ENCODE assay signal across 26 cellular contexts in genomic region chr4:29066856-29067255, GRCh38.
DNase-seq lines count a peak whose midpoint lies in the region; ATAC-seq, FAIRE-seq and TF ChIP-seq lines count a peak whose summit lies in the region.
"Had no signal": no experiment of that assay in that cellular context is flagged by ENCODE, and none has a peak within 500 bp of the region (broad histone marks: within the 10 kb centered on the region; RNA-seq: fewer than 3 reads in every experiment).

No MANE protein-coding gene starts in this region.

- no peak overlapping the region for H4K5ac ChIP-seq in IMR-90 (ENCODE audit: low read depth, low read length)

- H4K20me1 ChIP-seq in IMR-90 (ENCODE audit: insufficient read depth, low read length) = no peaks in the 10 kb centered on the region
- no peaks in the 10 kb centered on the region for H4K20me1 ChIP-seq in astrocyte (ENCODE audit: insufficient read depth, low read length)
- H4K20me1 ChIP-seq: BLaER1 treated with 17β-estradiol and CSF1 and Interleukin-3, amounts not matched to agents 10 nM and 100 nM had no signal

- H2AFZ ChIP-seq in IMR-90 (replicated peaks; ENCODE audit: low read length, poor library complexity) = no peak overlapping the region
- H2AFZ ChIP-seq in astrocyte (ENCODE audit: low read depth, low read length) = no peak overlapping the region
- H2AFZ ChIP-seq in trophoblast cell (ENCODE audit: insufficient read depth, low read length, poor library complexity) = no peak overlapping the region

- no peak overlapping the region for H3K4me3 ChIP-seq in IMR-90 (ENCODE audit: insufficient read depth, low read depth, low read length)
- H3K4me3 ChIP-seq in astrocyte (ENCODE audit: insufficient read depth, low read depth, low read length) = no peak overlapping the region
- H3K4me3 ChIP-seq in trophoblast cell (ENCODE audit: low read depth, low read length) = no peak overlapping the region
- H3K4me3 ChIP-seq in right atrium auricular region = no peak overlapping the region
- H3K4me3 ChIP-seq: A549; BLaER1 treated with 17β-estradiol and CSF1 and Interleukin-3, amounts not matched to agents 10 nM and 100 nM; HAP-1 had no signal

- no peak overlapping the region for H2AK5ac ChIP-seq in IMR-90 (ENCODE audit: low read depth, low read length)
- no peak overlapping the region for H2AK5ac ChIP-seq in trophoblast cell (ENCODE audit: low read length)

- H3K4me1 ChIP-seq in IMR-90 (ENCODE audit: control insufficient read depth, insufficient read depth, low read length) = no peaks in the 10 kb centered on the region
- no peaks in the 10 kb centered on the region for H3K4me1 ChIP-seq in astrocyte (ENCODE audit: insufficient read depth, low read length)
- H3K4me1 ChIP-seq in trophoblast cell (ENCODE audit: control insufficient read depth in 1 of 2, insufficient read depth in 2 of 2, low read length in 2 of 2) = no peaks in the 10 kb centered on the region
- H3K4me1 ChIP-seq in right atrium auricular region = no peaks in the 10 kb centered on the region
- H3K4me1 ChIP-seq: A549; BE2C; BLaER1 treated with 17β-estradiol and CSF1 and Interleukin-3, amounts not matched to agents 10 nM and 100 nM; HAP-1 had no signal

- H3K23ac ChIP-seq in IMR-90 (ENCODE audit: low read depth, low read length) = no peak overlapping the region
- no peak overlapping the region for H3K23ac ChIP-seq in trophoblast cell (ENCODE audit: low read length)

- H3K9me3 ChIP-seq in IMR-90 (ENCODE audit: control insufficient read depth, insufficient read depth, low read length) = no peaks in the 10 kb centered on the region
- H3K9me3 ChIP-seq in astrocyte (ENCODE audit: insufficient read depth, low read depth, low read length) = no peaks in the 10 kb centered on the region
- H3K9me3 ChIP-seq in trophoblast cell (ENCODE audit: insufficient read depth, low read depth, low read length) = no peaks in the 10 kb centered on the region
- H3K9me3 ChIP-seq in right atrium auricular region = peaks cover 0 to 17% of the 10 kb centered on the region in 2 donors
- no peaks in the 10 kb centered on the region for H3K9me3 ChIP-seq in T-helper 17 cell (ENCODE audit: control insufficient read depth, low read length, poor library complexity, severe bottlenecking)
- H3K9me3 ChIP-seq: A549, BE2C, HAP-1 had no signal

- H4K12ac ChIP-seq in trophoblast cell (ENCODE audit: low read depth, low read length) = no peak overlapping the region

- in situ Hi-C loops in IMR-90 (cut with MboI; ENCODE audit: low sequenced_read_pairs) = no loop called here

- H3K4me2 ChIP-seq in IMR-90 (ENCODE audit: low read depth, low read length) = no peak overlapping the region
- no peak overlapping the region for H3K4me2 ChIP-seq in astrocyte (ENCODE audit: low read length)
- H3K4me2 ChIP-seq in trophoblast cell (ENCODE audit: low read length) = no peak overlapping the region
- H3K4me2 ChIP-seq: A549; BLaER1 treated with 17β-estradiol and CSF1 and Interleukin-3, amounts not matched to agents 10 nM and 100 nM had no signal

- H3K27ac ChIP-seq in IMR-90 (ENCODE audit: insufficient read depth, low read length) = no peak overlapping the region
- H3K27ac ChIP-seq in astrocyte (ENCODE audit: low read depth, low read length) = no peak overlapping the region
- H3K27ac ChIP-seq in trophoblast cell (ENCODE audit: low read depth, low read length) = no peak overlapping the region
- H3K27ac ChIP-seq in right atrium auricular region = no peak overlapping the region
- H3K27ac ChIP-seq: A549; BLaER1 treated with 17β-estradiol and CSF1 and Interleukin-3, amounts not matched to agents 10 nM and 100 nM had no signal

- H3K36me3 ChIP-seq in IMR-90 (ENCODE audit: control insufficient read depth, insufficient read depth, low read length) (no peaks in the 10 kb centered on the region), astrocyte (ENCODE audit: insufficient read depth, low read length) (no peaks in the 10 kb centered on the region), trophoblast cell (ENCODE audit: control insufficient read depth in 1 of 2, insufficient read depth in 2 of 2, low read length in 2 of 2) (no peaks in the 10 kb centered on the region), right atrium auricular region (no peaks in the 10 kb centered on the region)
- H3K36me3 ChIP-seq: BE2C; BLaER1 treated with 17β-estradiol and CSF1 and Interleukin-3, amounts not matched to agents 10 nM and 100 nM; HAP-1 had no signal

- H3K9me1 ChIP-seq in IMR-90 (ENCODE audit: insufficient read depth, low read length) = no peaks in the 10 kb centered on the region

- no peaks in the 10 kb centered on the region for H3K79me2 ChIP-seq in astrocyte (ENCODE audit: insufficient read depth, low read length)
- no peaks in the 10 kb centered on the region for H3K79me2 ChIP-seq in trophoblast cell (ENCODE audit: control insufficient read depth, insufficient read depth, low read length, poor library complexity)

- DNase-seq in EL (peak; percentile 33), IMR-90 (peak; percentile 34), astrocyte (ENCODE audit: low read depth) (peak; percentile 11), trophoblast cell (peak; percentile 29 to 67), right atrium auricular region (ENCODE audit: low spot score) (no peak), T-helper 17 cell (no peak), DMS114 treated with DMSO at 0.1 percent for 48 hours (lab: John Stamatoyannopoulos, UW; ENCODE audit: unreplicated experiment) (no peak)
- DNase-seq: 8988T; ACHN; AML-193; BE2C; CD4-positive, alpha-beta T cell; CD8-positive, alpha-beta memory T cell; DMS 273 treated with DMSO at 0.1 percent for 48 hours; DMS53; DMS79 treated with DMSO at 0.1 percent for 48 hours; GF-D8; GOT3 had no signal

- no peak overlapping the region for H4K8ac ChIP-seq in IMR-90 (ENCODE audit: low read depth in 2 of 2, low read length in 2 of 2)
- H4K8ac ChIP-seq in trophoblast cell (ENCODE audit: low read depth, low read length) = no peak overlapping the region

- H3K9me3 Mint-ChIP-seq in astrocyte (ENCODE audit: unreplicated experiment) = peaks cover 3% of the 10 kb centered on the region

- no peak overlapping the region for H3K56ac ChIP-seq in IMR-90 (ENCODE audit: extremely low read depth, insufficient read depth, low read length)

- TF ChIP-seq CTCF in IMR-90 (conservative IDR thresholded peaks at IDR 0.05; ENCODE audit: low read depth, low read length) (no peak), astrocyte (IDR thresholded peaks at IDR 0.05; ENCODE audit: insufficient read depth, low read depth, low read length) (no peak), right atrium auricular region (IDR thresholded peaks at IDR 0.05) (no peak)

- no peak for FAIRE-seq in astrocyte (lab: Jason Lieb, UNC)
- FAIRE-seq: A549, D721Med, GM12891, GM18507, H54 had no signal

- H2BK15ac ChIP-seq in IMR-90 (ENCODE audit: low read depth, low read length) = no peak overlapping the region

- H3K27ac Mint-ChIP-seq in astrocyte (ENCODE audit: unreplicated experiment) = no peak overlapping the region
- no peak overlapping the region for H3K27ac Mint-ChIP-seq in T-helper 17 cell
- H3K27ac Mint-ChIP-seq: CD14-positive monocyte; CD4-positive, alpha-beta T cell; CD8-positive, alpha-beta memory T cell had no signal

- no peak overlapping the region for H4K91ac ChIP-seq in IMR-90 (ENCODE audit: insufficient read depth, low read depth, low read length)
- no peak overlapping the region for H4K91ac ChIP-seq in trophoblast cell (ENCODE audit: low read depth, low read length)

- H2BK120ac ChIP-seq in IMR-90 (ENCODE audit: low read depth, low read length) (no peak overlapping the region), trophoblast cell (ENCODE audit: insufficient read depth, low read length, poor library complexity) (no peak overlapping the region)

- H3K9ac ChIP-seq in IMR-90 (ENCODE audit: low read depth, low read length) (no peak overlapping the region), astrocyte (ENCODE audit: low read length) (no peak overlapping the region), trophoblast cell (ENCODE audit: low read length) (no peak overlapping the region)
- H3K9ac ChIP-seq: BLaER1 treated with 17β-estradiol and CSF1 and Interleukin-3, amounts not matched to agents 10 nM and 100 nM had no signal

- H3K4me1 Mint-ChIP-seq in astrocyte (ENCODE audit: low read depth, unreplicated experiment) (no peaks in the 10 kb centered on the region), T-helper 17 cell (no peaks in the 10 kb centered on the region)
- H3K4me1 Mint-ChIP-seq: CD14-positive monocyte; CD8-positive, alpha-beta memory T cell had no signal

- H3K4ac ChIP-seq in IMR-90 (ENCODE audit: low read depth, low read length) = no peak overlapping the region
- no peak overlapping the region for H3K4ac ChIP-seq in trophoblast cell (ENCODE audit: low read depth, low read length)

- ATAC-seq in IMR-90 (ENCODE audit: low read depth) = no peak
- ATAC-seq in T-helper 17 cell = no peak
- ATAC-seq: A549 had no signal

- dilution Hi-C loops in IMR-90 (cut with HindIII; ENCODE audit: low sequenced_read_pairs, unreplicated experiment) = no loop called here

- intact Hi-C loops in IMR-90 (cut with micrococcal nuclease) = no loop called here

- no TSS peak for BruUV-seq in IMR-90 (replicated peaks; lab: Mats Ljungman, UMichigan)

- H3K27me3 ChIP-seq in IMR-90 (ENCODE audit: control insufficient read depth, insufficient read depth, low read length) = no peaks in the 10 kb centered on the region
- H3K27me3 ChIP-seq in astrocyte (ENCODE audit: insufficient read depth, low read length) = no peaks in the 10 kb centered on the region
- no peaks in the 10 kb centered on the region for H3K27me3 ChIP-seq in trophoblast cell (ENCODE audit: insufficient read depth, low read length)
- no peaks in the 10 kb centered on the region for H3K27me3 ChIP-seq in right atrium auricular region
- H3K27me3 ChIP-seq: BE2C; BLaER1 treated with 17β-estradiol and CSF1 and Interleukin-3, amounts not matched to agents 10 nM and 100 nM had no signal

- no peak for TF ChIP-seq POLR2A in IMR-90 (IDR thresholded peaks at IDR 0.05; ENCODE audit: low read depth, low read length)

- no peak overlapping the region for H2BK12ac ChIP-seq in trophoblast cell (ENCODE audit: low read length)

- CTCF ChIA-PET in IMR-90 (lab: Yijun Ruan, JAX) = no interaction called here

- H3K18ac ChIP-seq in IMR-90 (ENCODE audit: low read depth, low read length) (no peak overlapping the region), trophoblast cell (ENCODE audit: low read length) (no peak overlapping the region)

- H3K27me3 Mint-ChIP-seq in astrocyte (ENCODE audit: low read depth, unreplicated experiment) (no peaks in the 10 kb centered on the region), T-helper 17 cell (no peaks in the 10 kb centered on the region)
- H3K27me3 Mint-ChIP-seq: CD4-positive, alpha-beta T cell; CD8-positive, alpha-beta memory T cell had no signal

- H3K4me3 Mint-ChIP-seq in astrocyte (ENCODE audit: unreplicated experiment) = no peak overlapping the region
- no peak overlapping the region for H3K4me3 Mint-ChIP-seq in T-helper 17 cell
- H3K4me3 Mint-ChIP-seq: CD14-positive monocyte; CD4-positive, alpha-beta T cell; CD8-positive, alpha-beta memory T cell had no signal

- POLR2A ChIA-PET in IMR-90 (lab: Charles Lee; ENCODE audit: unreplicated experiment) = no interaction called here

- H3K36me3 Mint-ChIP-seq in astrocyte (ENCODE audit: low read depth, unreplicated experiment) (no peaks in the 10 kb centered on the region), T-helper 17 cell (ENCODE audit: low read depth) (no peaks in the 10 kb centered on the region)
- H3K36me3 Mint-ChIP-seq: CD14-positive monocyte; CD8-positive, alpha-beta memory T cell had no signal

- H2BK5ac ChIP-seq in IMR-90 (ENCODE audit: low read depth, low read length, poor library complexity, severe bottlenecking) (no peak overlapping the region), trophoblast cell (ENCODE audit: low read depth, low read length, poor library complexity) (no peak overlapping the region)

- no peak overlapping the region for H2AK9ac ChIP-seq in IMR-90 (replicated peaks; ENCODE audit: low read depth, low read length, poor library complexity)

- H3K14ac ChIP-seq in IMR-90 (replicated peaks; ENCODE audit: low read depth, low read length) (no peak overlapping the region), trophoblast cell (ENCODE audit: low read length) (no peak overlapping the region)

- TF ChIP-seq RAD21 in IMR-90 (IDR thresholded peaks at IDR 0.05; ENCODE audit: low read length) = no peak

- WGBS in IMR-90 (ENCODE audit: extremely low coverage in 2 of 2, insufficient read length in 1 of 2), 2 experiments = no CpG with 5 or more reads among the region's 2 CpGs
- no CpG with 5 or more reads among the region's 2 CpGs for WGBS in trophoblast cell (ENCODE audit: extremely low coverage, insufficient coverage, insufficient read length)

- H3K79me1 ChIP-seq in IMR-90 (ENCODE audit: low read depth in 1 of 2, low read length in 2 of 2) = no peaks in the 10 kb centered on the region
- no peaks in the 10 kb centered on the region for H3K79me1 ChIP-seq in trophoblast cell (ENCODE audit: low read length)

- H2BK20ac ChIP-seq in IMR-90 (ENCODE audit: low read depth, low read length) = no peak overlapping the region

Comparison
In these comparisons a context has a peak if more than half of its experiments do, and no peak if none do; other contexts are left out.
1. DNase-seq: peak in EL (single experiment), IMR-90 (single experiment), astrocyte (single experiment) and trophoblast cell (2 of 2); none in right atrium auricular region (single experiment), T-helper 17 cell (0 of 3) and DMS114 treated with DMSO at 0.1 percent for 48 hours (single experiment).